In the genomic region with DNA sequence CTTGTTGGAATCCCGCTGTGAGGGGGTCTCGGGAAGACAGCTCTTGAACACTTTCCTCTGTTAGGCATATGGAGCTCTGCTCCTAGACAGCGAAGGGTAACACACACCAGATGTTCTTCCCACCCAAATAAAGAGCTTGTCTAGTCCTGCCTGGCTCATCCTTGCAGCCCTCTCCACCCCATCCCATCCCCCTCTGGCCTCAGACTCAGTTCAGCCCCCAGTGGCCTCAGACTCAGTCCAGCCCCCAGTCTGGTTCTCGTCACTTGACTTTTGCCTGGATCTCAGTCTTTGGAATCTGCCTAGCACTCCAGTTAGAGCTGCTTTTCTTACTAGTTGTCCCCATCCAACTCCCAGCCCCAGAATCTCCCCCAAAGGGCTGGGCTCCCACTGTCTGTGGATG, we compare ENCODE assay signal across 18 cellular contexts. TPM values are rescaled to one million over a fixed set of nuclear protein-coding genes. Genes with fewer than 3 reads are reported as not detected.
DNase-seq lines count a peak whose midpoint lies in the region; ATAC-seq, FAIRE-seq and TF ChIP-seq lines count a peak whose summit lies in the region.
"Had no signal": no experiment of that assay in that cellular context is flagged by ENCODE, and none has a peak within 500 bp of the region (broad histone marks: within the 10 kb centered on the region; RNA-seq: fewer than 3 reads in every experiment).

No MANE protein-coding gene starts in this region.

- H3K4me3 Mint-ChIP-seq in T-helper 17 cell: no peak overlapping the region
- H3K4me3 Mint-ChIP-seq in activated T-helper 1 cell treated with anti-CD3 and anti-CD28 coated beads, Interleukin-12 subunit alpha, Interleukin-12 subunit beta, Interleukin-2, Interleukin-4 antibody, amounts not matched to agents 30 ng/mL and 10 ng/mL and 1 ng/mL, durations not matched to agents 14 hours and 24 hours and 36 hours: no peak overlapping the region

- no peak for FAIRE-seq in HepG2 (lab: Jason Lieb, UNC)
- FAIRE-seq: A549, GM12878, GM18507 had no signal

- in situ Hi-C loops in HepG2 (cut with HindIII; ENCODE audit: extremely low pct_ligation_motif_present, low pct_unique_long_range_greater_than_20kb): no loop called here

- no peaks in the 10 kb centered on the region for H3K36me3 ChIP-seq in liver (ENCODE audit: control insufficient read depth in 4 of 4, insufficient read depth in 3 of 4, low read depth in 1 of 4, low read length in 3 of 4)
- no peaks in the 10 kb centered on the region for H3K36me3 ChIP-seq in HepG2 (replicated peaks in 1 of 2; ENCODE audit: control insufficient read depth in 1 of 2, insufficient read depth in 2 of 2, low read length in 2 of 2)
- no peaks in the 10 kb centered on the region for H3K36me3 ChIP-seq in mesenchymal stem cell (ENCODE audit: control insufficient read depth in 1 of 2, insufficient read depth in 2 of 2, low read depth in 1 of 2, low read length in 2 of 2)
- H3K36me3 ChIP-seq: Peyer's patch had no signal

- H3K9me3 ChIP-seq in liver (ENCODE audit: control insufficient read depth in 4 of 4, low read length in 3 of 4): no peaks in the 10 kb centered on the region
- no peaks in the 10 kb centered on the region for H3K9me3 ChIP-seq in HepG2 (ENCODE audit: low read length)
- H3K9me3 ChIP-seq in mesenchymal stem cell (ENCODE audit: control insufficient read depth, low read length): no peaks in the 10 kb centered on the region
- H3K9me3 ChIP-seq in T-helper 17 cell (ENCODE audit: control insufficient read depth, low read length, poor library complexity, severe bottlenecking): no peaks in the 10 kb centered on the region
- H3K9me3 ChIP-seq: A549, Peyer's patch had no signal

- H3K14ac ChIP-seq in mesenchymal stem cell (ENCODE audit: low read length in 2 of 2): no peak overlapping the region

- ATAC-seq in HepG2 (no peak), SK-N-SH treated with all-trans-retinoic acid at 6 μM for 48 hours (peak; percentile 40; the same call in 1 of the 3 replicates), T-helper 17 cell (no peak)

- H2AFZ ChIP-seq in HepG2 (ENCODE audit: low read length) (no peak overlapping the region), mesenchymal stem cell (ENCODE audit: low read depth, low read length) (no peak overlapping the region)

- H3K27ac Mint-ChIP-seq in T-helper 17 cell: no peak overlapping the region
- H3K27ac Mint-ChIP-seq in activated T-helper 1 cell treated with anti-CD3 and anti-CD28 coated beads, Interleukin-12 subunit alpha, Interleukin-12 subunit beta, Interleukin-2, Interleukin-4 antibody, amounts not matched to agents 30 ng/mL and 10 ng/mL and 1 ng/mL, durations not matched to agents 14 hours and 24 hours and 36 hours: no peak overlapping the region

- no peak for TF ChIP-seq POLR2A in HepG2 (IDR thresholded peaks at IDR 0.05; ENCODE audit: insufficient read depth in 1 of 2, low read depth in 2 of 2, low read length in 2 of 2)

- no peak overlapping the region for H4K91ac ChIP-seq in mesenchymal stem cell (ENCODE audit: low read length)

- TF ChIP-seq EP300 in HepG2 (IDR thresholded peaks at IDR 0.05; ENCODE audit: low read depth in 2 of 2, low read length in 2 of 2): no peak
- TF ChIP-seq EP300 in HepG2 (CRISPR knock-in tag; IDR thresholded peaks at IDR 0.05; ENCODE audit: borderline replicate concordance): no peak

- no peaks in the 10 kb centered on the region for H3K27me3 Mint-ChIP-seq in T-helper 17 cell
- no peaks in the 10 kb centered on the region for H3K27me3 Mint-ChIP-seq in activated T-helper 1 cell treated with anti-CD3 and anti-CD28 coated beads, Interleukin-12 subunit alpha, Interleukin-12 subunit beta, Interleukin-2, Interleukin-4 antibody, amounts not matched to agents 30 ng/mL and 10 ng/mL and 1 ng/mL, durations not matched to agents 14 hours and 24 hours and 36 hours (ENCODE audit: insufficient read depth)

- H3K4me3 ChIP-seq in liver (ENCODE audit: low read depth in 1 of 3, low read length in 3 of 3) (no peak overlapping the region), HepG2 (replicated peaks in 1 of 3; ENCODE audit: insufficient read depth in 1 of 3, low read depth in 2 of 3, low read length in 3 of 3) (no peak overlapping the region), mesenchymal stem cell (ENCODE audit: insufficient read depth in 1 of 2, low read depth in 1 of 2, low read length in 2 of 2) (no peak overlapping the region)
- H3K4me3 ChIP-seq: A549, GM12878, Peyer's patch had no signal

- no peak overlapping the region for H2BK5ac ChIP-seq in mesenchymal stem cell (ENCODE audit: low read depth, low read length, poor library complexity, severe bottlenecking)

- H2BK120ac ChIP-seq in mesenchymal stem cell (ENCODE audit: low read depth, low read length): peak overlapping the region; percentile 34

- DNase-seq in HepG2 (ENCODE audit: low spot score) (no peak), mesenchymal stem cell (no peak), T-helper 17 cell (no peak), mucosa of gallbladder (ENCODE audit: low spot score) (no peak)
- no peak for DNase-seq in activated T-helper 1 cell treated with anti-CD3 and anti-CD28 coated beads, Interleukin-12 subunit alpha, Interleukin-12 subunit beta, Interleukin-2, Interleukin-4 antibody, amounts not matched to agents 30 ng/mL and 10 ng/mL and 1 ng/mL, durations not matched to agents 14 hours and 24 hours and 36 hours (ENCODE audit: low spot score)
- DNase-seq: H7, NCI-H2029 treated with DMSO at 0.1 percent for 48 hours, NCI-H226, NCI-H69, Peyer's patch, Right ventricle myocardium superior had no signal

- H4K8ac ChIP-seq in mesenchymal stem cell (ENCODE audit: low read length): no peak overlapping the region

- BruUV-seq in HepG2 (replicated peaks; lab: Mats Ljungman, UMichigan): no TSS peak

- H3K27ac ChIP-seq in liver (ENCODE audit: low read depth in 1 of 2, low read length in 2 of 2) (no peak overlapping the region), HepG2 (ENCODE audit: extremely low read length, insufficient read depth, low read length) (no peak overlapping the region), mesenchymal stem cell (ENCODE audit: low read length, poor library complexity, severe bottlenecking) (no peak overlapping the region)
- H3K27ac ChIP-seq: A549, Peyer's patch had no signal

- H3K79me2 ChIP-seq in HepG2 (ENCODE audit: insufficient read depth, low read length): no peaks in the 10 kb centered on the region

- 82% methylated on average over 4 of the region's 4 CpGs for WGBS in liver
- 10% methylated on average over 3 of the region's 4 CpGs for WGBS in HepG2 (ENCODE audit: low lambda C conversion rate)
- 58% methylated on average over 4 of the region's 4 CpGs for WGBS in mesenchymal stem cell

- H3K4me2 ChIP-seq in HepG2 (ENCODE audit: low read depth, low read length) (no peak overlapping the region), mesenchymal stem cell (ENCODE audit: low read length, poor library complexity, severe bottlenecking) (no peak overlapping the region)
- H3K4me2 ChIP-seq: A549 had no signal

- H2AK5ac ChIP-seq in mesenchymal stem cell (ENCODE audit: low read length, severe bottlenecking): no peak overlapping the region

- CTCF ChIA-PET in HepG2 (lab: Yijun Ruan, JAX; ENCODE audit: low intra/inter-chr PET ratio, low total read pairs): no interaction called here

- no peak overlapping the region for H3K23ac ChIP-seq in mesenchymal stem cell (ENCODE audit: low read length in 2 of 2)

- no peaks in the 10 kb centered on the region for H4K20me1 ChIP-seq in HepG2 (ENCODE audit: insufficient read depth, low read length)

- H3K18ac ChIP-seq in mesenchymal stem cell (ENCODE audit: low read depth in 1 of 2, low read length in 2 of 2): no peak overlapping the region

- no peaks in the 10 kb centered on the region for H3K79me1 ChIP-seq in mesenchymal stem cell (replicated peaks; ENCODE audit: low read length, poor library complexity, severe bottlenecking)

- H3K27me3 ChIP-seq in liver (ENCODE audit: control insufficient read depth in 4 of 4, insufficient read depth in 4 of 4, low read length in 3 of 4): no peaks in the 10 kb centered on the region
- H3K27me3 ChIP-seq in HepG2 (ENCODE audit: control insufficient read depth in 1 of 2, insufficient read depth in 2 of 2, low read length in 2 of 2): no peaks in the 10 kb centered on the region
- peaks cover 0 to 17% of the 10 kb centered on the region in 2 experiments for H3K27me3 ChIP-seq in mesenchymal stem cell (ENCODE audit: control insufficient read depth in 1 of 2, insufficient read depth in 1 of 2, low read length in 2 of 2)
- H3K27me3 ChIP-seq: Peyer's patch had no signal

- H3K4me1 ChIP-seq in liver (ENCODE audit: control insufficient read depth in 4 of 4, insufficient read depth in 4 of 4, low read length in 3 of 4) (no peaks in the 10 kb centered on the region), HepG2 (ENCODE audit: insufficient read depth, low read length) (no peaks in the 10 kb centered on the region), mesenchymal stem cell (ENCODE audit: control insufficient read depth, insufficient read depth, low read depth, low read length) (no peaks in the 10 kb centered on the region)
- H3K4me1 ChIP-seq: A549, Peyer's patch had no signal

- intact Hi-C loops in HepG2 (cut with micrococcal nuclease; ENCODE audit: unreplicated experiment): no loop called here
- intact Hi-C loops in activated T-helper 1 cell treated with anti-CD3 and anti-CD28 coated beads, Interleukin-12 subunit alpha, Interleukin-12 subunit beta, Interleukin-2, Interleukin-4 antibody, amounts not matched to agents 30 ng/mL and 10 ng/mL and 1 ng/mL, durations not matched to agents 14 hours and 24 hours and 36 hours (cut with micrococcal nuclease): no loop called here

- H3K9ac ChIP-seq in liver (ENCODE audit: low read depth in 1 of 2, low read length in 2 of 2) (no peak overlapping the region), HepG2 (ENCODE audit: insufficient read depth, low read depth, low read length) (no peak overlapping the region), mesenchymal stem cell (ENCODE audit: low read length) (no peak overlapping the region)

- TF ChIP-seq CTCF in liver (IDR thresholded peaks at IDR 0.05; ENCODE audit: low read depth, low read length, missing input control): no peak
- TF ChIP-seq CTCF in HepG2 (CRISPR knock-in tag; IDR thresholded peaks at IDR 0.05): no peak

- H2BK12ac ChIP-seq in mesenchymal stem cell (ENCODE audit: low read length in 2 of 2): no peak overlapping the region

- TF ChIP-seq RAD21 in liver (IDR thresholded peaks at IDR 0.05) (no peak), HepG2 (CRISPR knock-in tag; IDR thresholded peaks at IDR 0.05) (no peak)

- peak overlapping the region; percentile 52 for H2BK15ac ChIP-seq in mesenchymal stem cell (ENCODE audit: low read depth, poor library complexity, severe bottlenecking)

- H3K4me1 Mint-ChIP-seq in T-helper 17 cell: peaks cover 3% of the 10 kb centered on the region
- peaks cover 12% of the 10 kb centered on the region for H3K4me1 Mint-ChIP-seq in activated T-helper 1 cell treated with anti-CD3 and anti-CD28 coated beads, Interleukin-12 subunit alpha, Interleukin-12 subunit beta, Interleukin-2, Interleukin-4 antibody, amounts not matched to agents 30 ng/mL and 10 ng/mL and 1 ng/mL, durations not matched to agents 14 hours and 24 hours and 36 hours (ENCODE audit: low read depth)

- H3K36me3 Mint-ChIP-seq in T-helper 17 cell (ENCODE audit: low read depth): no peaks in the 10 kb centered on the region
- H3K36me3 Mint-ChIP-seq in activated T-helper 1 cell treated with anti-CD3 and anti-CD28 coated beads, Interleukin-12 subunit alpha, Interleukin-12 subunit beta, Interleukin-2, Interleukin-4 antibody, amounts not matched to agents 30 ng/mL and 10 ng/mL and 1 ng/mL, durations not matched to agents 14 hours and 24 hours and 36 hours (ENCODE audit: low read depth): peaks cover 4% of the 10 kb centered on the region

- POLR2A ChIA-PET in HepG2 (lab: Yijun Ruan, JAX): no interaction called here

- H3K9me3 Mint-ChIP-seq in activated T-helper 1 cell treated with anti-CD3 and anti-CD28 coated beads, Interleukin-12 subunit alpha, Interleukin-12 subunit beta, Interleukin-2, Interleukin-4 antibody, amounts not matched to agents 30 ng/mL and 10 ng/mL and 1 ng/mL, durations not matched to agents 14 hours and 24 hours and 36 hours: no peaks in the 10 kb centered on the region

- H3K4ac ChIP-seq in mesenchymal stem cell (ENCODE audit: low read depth in 1 of 2, low read length in 2 of 2): no peak overlapping the region

RNA-seq across cellular contexts. Expression of a gene that starts 14.9 kb away (rescaled TPM):
- total RNA-seq in liver: under 1 TPM; 0.50 to 0.61 TPM
- under 1 TPM; 0.13 to 0.59 TPM for polyA plus RNA-seq in liver
- not detected in 2 replicates for total RNA-seq in HepG2 (2016; rRNA removed; fragmentation: Illumina TruSeq; extraction: Trizol)
- total RNA-seq in HepG2 (2016; cell fraction: cytosol; rRNA removed; fragmentation: Illumina TruSeq; extraction: Trizol; ENCODE audit: low read depth): not detected in 2 replicates
- not detected in 2 replicates for total RNA-seq in HepG2 (2016; cell fraction: insoluble cytoplasmic fraction; rRNA removed; fragmentation: Illumina TruSeq; extraction: Trizol)
- total RNA-seq in HepG2 (2016; cell fraction: membrane; rRNA removed; fragmentation: Illumina TruSeq; extraction: Trizol): not detected in 2 replicates
- not detected in 2 replicates for total RNA-seq in HepG2 (2016; cell fraction: nucleus; rRNA removed; fragmentation: Illumina TruSeq; extraction: Trizol)
- polyA plus RNA-seq in HepG2 (2011; rRNA removed): 0.18 and 0.26 TPM in 2 replicates
- 0.24 and 0.42 TPM in 2 replicates for polyA plus RNA-seq in HepG2 (2011; cell fraction: cytosol; rRNA removed)
- 0.26 TPM in 1 of 2 replicates, not detected in the other for polyA plus RNA-seq in HepG2 (2011; cell fraction: nucleus; rRNA removed)
- not detected in 2 replicates for polyA plus RNA-seq in HepG2 (2012)
- polyA plus RNA-seq in HepG2 (2016; cell fraction: cytosol; fragmentation: Illumina TruSeq; extraction: Trizol; ENCODE audit: low read depth): not detected in 2 replicates
- not detected in 2 replicates for polyA plus RNA-seq in HepG2 (2016; cell fraction: insoluble cytoplasmic fraction; fragmentation: Illumina TruSeq; extraction: Trizol; ENCODE audit: low read depth)
- polyA plus RNA-seq in HepG2 (2016; cell fraction: membrane; fragmentation: Illumina TruSeq; extraction: Trizol; ENCODE audit: low read depth): not detected in 2 replicates
- polyA plus RNA-seq in HepG2 (2016; cell fraction: nucleus; fragmentation: Illumina TruSeq; extraction: Trizol; ENCODE audit: insufficient read depth, low read depth): not detected in 2 replicates
- not detected in 2 replicates for polyA minus RNA-seq in HepG2 (2011; rRNA and poly(A)+ RNA removed; ENCODE audit: low replicate concordance)
- not detected in 2 replicates for polyA minus RNA-seq in HepG2 (2011; cell fraction: cytosol; rRNA and poly(A)+ RNA removed)
- 0.39 TPM in 1 of 2 replicates, not detected in the other for polyA minus RNA-seq in HepG2 (2011; cell fraction: nucleus; rRNA and poly(A)+ RNA removed)
- polyA plus RNA-seq in mesenchymal stem cell (2013, experiment 1 of 2): 4.6 TPM
- 4.7 TPM for polyA plus RNA-seq in mesenchymal stem cell (2013, experiment 2 of 2)
- total RNA-seq in T-helper 17 cell: 1 to 10 TPM; 2.2 to 5.0 TPM
- total RNA-seq in activated T-helper 1 cell treated with anti-CD3 and anti-CD28 coated beads, Interleukin-12 subunit alpha, Interleukin-12 subunit beta, Interleukin-2, Interleukin-4 antibody, amounts not matched to agents 30 ng/mL and 10 ng/mL and 1 ng/mL, durations not matched to agents 14 hours and 24 hours and 36 hours: 20.5 and 21.5 TPM in 2 replicates
- 1.2 TPM for total RNA-seq in mucosa of gallbladder
- total RNA-seq: G401, H7, LHCN-M2 had no signal

RNA-seq across cellular contexts. Expression of a gene that starts 21.0 kb away (rescaled TPM):
- total RNA-seq in liver (10 to 100 TPM; 33.1 to 60.6 TPM), HepG2 (2016; rRNA removed; fragmentation: Illumina TruSeq; extraction: Trizol) (46.9 and 69.3 TPM in 2 replicates), T-helper 17 cell (10 to 100 TPM; 14.7 to 14.8 TPM), mucosa of gallbladder (41.3 TPM)
- polyA plus RNA-seq in liver (10 to 100 TPM; 72.2 to 79.0 TPM), HepG2 (2011; rRNA removed) (35.0 and 42.8 TPM in 2 replicates)
- 12.3 and 17.1 TPM in 2 replicates for total RNA-seq in HepG2 (2016; cell fraction: cytosol; rRNA removed; fragmentation: Illumina TruSeq; extraction: Trizol; ENCODE audit: low read depth)
- total RNA-seq in HepG2 (2016; cell fraction: insoluble cytoplasmic fraction; rRNA removed; fragmentation: Illumina TruSeq; extraction: Trizol): 48.7 and 65.5 TPM in 2 replicates
- 23.7 and 29.4 TPM in 2 replicates for total RNA-seq in HepG2 (2016; cell fraction: membrane; rRNA removed; fragmentation: Illumina TruSeq; extraction: Trizol)
- 47.2 and 56.1 TPM in 2 replicates for total RNA-seq in HepG2 (2016; cell fraction: nucleus; rRNA removed; fragmentation: Illumina TruSeq; extraction: Trizol)
- 37.1 and 44.4 TPM in 2 replicates for polyA plus RNA-seq in HepG2 (2011; cell fraction: cytosol; rRNA removed)
- 11.8 and 14.9 TPM in 2 replicates for polyA plus RNA-seq in HepG2 (2011; cell fraction: nucleus; rRNA removed)
- 35.1 and 40.3 TPM in 2 replicates for polyA plus RNA-seq in HepG2 (2012)
- polyA plus RNA-seq in HepG2 (2016; cell fraction: cytosol; fragmentation: Illumina TruSeq; extraction: Trizol; ENCODE audit: low read depth): 24.7 and 26.6 TPM in 2 replicates
- 85.8 and 88.7 TPM in 2 replicates for polyA plus RNA-seq in HepG2 (2016; cell fraction: insoluble cytoplasmic fraction; fragmentation: Illumina TruSeq; extraction: Trizol; ENCODE audit: low read depth)
- polyA plus RNA-seq in HepG2 (2016; cell fraction: membrane; fragmentation: Illumina TruSeq; extraction: Trizol; ENCODE audit: low read depth): 26.3 and 31.8 TPM in 2 replicates
- 67.7 and 76.4 TPM in 2 replicates for polyA plus RNA-seq in HepG2 (2016; cell fraction: nucleus; fragmentation: Illumina TruSeq; extraction: Trizol; ENCODE audit: insufficient read depth, low read depth)
- 13.9 and 27.6 TPM in 2 replicates for polyA minus RNA-seq in HepG2 (2011; rRNA and poly(A)+ RNA removed; ENCODE audit: low replicate concordance)
- polyA minus RNA-seq in HepG2 (2011; cell fraction: cytosol; rRNA and poly(A)+ RNA removed): 21.3 and 25.6 TPM in 2 replicates
- polyA minus RNA-seq in HepG2 (2011; cell fraction: nucleus; rRNA and poly(A)+ RNA removed): 11.3 and 13.1 TPM in 2 replicates
- 34.2 TPM for polyA plus RNA-seq in mesenchymal stem cell (2013, experiment 1 of 2)
- polyA plus RNA-seq in mesenchymal stem cell (2013, experiment 2 of 2): 34.5 TPM
- total RNA-seq in activated T-helper 1 cell treated with anti-CD3 and anti-CD28 coated beads, Interleukin-12 subunit alpha, Interleukin-12 subunit beta, Interleukin-2, Interleukin-4 antibody, amounts not matched to agents 30 ng/mL and 10 ng/mL and 1 ng/mL, durations not matched to agents 14 hours and 24 hours and 36 hours: 46.0 and 50.2 TPM in 2 replicates
